Comparison of ENCODE assay signal across 24 cellular contexts in genomic region chr19:44642375-44642774, GRCh38. TPM values are rescaled to one million over a fixed set of nuclear protein-coding genes. Genes with fewer than 3 reads are reported as not detected.
"Had no signal": no experiment of that assay in that cellular context is flagged by ENCODE, and none has a peak within 500 bp of the region (broad histone marks: within the 10 kb centered on the region; RNA-seq: fewer than 3 reads in every experiment).

No MANE protein-coding gene starts in this region.

- H3K4me3 Mint-ChIP-seq: activated B cell treated with CpG ODN at 0.5 μM for 24 hours; activated naive CD4-positive, alpha-beta T cell treated with anti-CD3 and anti-CD28 coated beads, Interleukin-2, amount 10 ng/mL, durations not matched to agents 7 days and 5 days; activated T-helper 17 cell treated with anti-CD3 and anti-CD28 coated beads, Interleukin-2, amount 50 U/mL, for 72 hours; central memory CD8-positive, alpha-beta T cell; T-helper 1 cell treated with Interleukin-12 subunit alpha and Interleukin-12 subunit beta and Interleukin-4 antibody, amounts not matched to agents 30 μg/mL and 1 μg/mL, for 36 hours had no signal

- H3K9ac ChIP-seq: neural progenitor cell had no signal

- DNase-seq: activated B cell treated with CpG ODN at 0.5 μM for 24 hours; activated CD4-positive, alpha-beta T cell treated with anti-CD3 and anti-CD28 coated beads for 4 hours; activated CD8-positive, alpha-beta memory T cell treated with anti-CD3 and anti-CD28 coated beads for 24 hours; activated CD8-positive, alpha-beta memory T cell treated with anti-CD3 and anti-CD28 coated beads, Interleukin-2, amount 50 U/mL, for 48 hours; activated naive CD4-positive, alpha-beta T cell treated with anti-CD3 and anti-CD28 coated beads, Interleukin-2, amount 10 ng/mL, durations not matched to agents 7 days and 5 days; aorta; kidney; stimulated activated CD4-positive, alpha-beta T cell treated with anti-CD3 and anti-CD28 coated beads, Interleukin-2, amount 100 ng/mL, for 24 hours; stimulated activated naive CD4-positive, alpha-beta T cell treated with Interleukin-2 at 50 U/mL for 16 hours; thyroid gland had no signal

- H2AFZ ChIP-seq: neural progenitor cell had no signal

- H3K4me1 ChIP-seq: neural progenitor cell, prostate gland had no signal

- H3K27me3 ChIP-seq: right atrium auricular region, thyroid gland had no signal

- H3K9me3 ChIP-seq: prostate gland, right atrium auricular region, thyroid gland had no signal

- H3K4me3 ChIP-seq: coronary artery, neural progenitor cell, right atrium auricular region, thyroid gland had no signal

- H3K27ac Mint-ChIP-seq: activated B cell treated with CpG ODN at 0.5 μM for 24 hours; activated naive CD4-positive, alpha-beta T cell treated with anti-CD3 and anti-CD28 coated beads, Interleukin-2, amount 10 ng/mL, durations not matched to agents 7 days and 5 days; activated T-helper 17 cell treated with anti-CD3 and anti-CD28 coated beads, Interleukin-2, amount 50 U/mL, for 72 hours; neural progenitor cell; T-helper 1 cell treated with Interleukin-12 subunit alpha and Interleukin-12 subunit beta and Interleukin-4 antibody, amounts not matched to agents 30 μg/mL and 1 μg/mL, for 36 hours had no signal

- H3K36me3 Mint-ChIP-seq: activated naive CD4-positive, alpha-beta T cell treated with anti-CD3 and anti-CD28 coated beads, Interleukin-2, amount 10 ng/mL, durations not matched to agents 7 days and 5 days; neural progenitor cell had no signal

- H3K4me2 ChIP-seq: neural progenitor cell had no signal

- H3K27ac ChIP-seq: coronary artery, neural progenitor cell, prostate gland, right atrium auricular region, thyroid gland had no signal

- H3K9me3 Mint-ChIP-seq: activated B cell treated with CpG ODN at 0.5 μM for 24 hours; activated naive CD4-positive, alpha-beta T cell treated with anti-CD3 and anti-CD28 coated beads, Interleukin-2, amount 10 ng/mL, durations not matched to agents 7 days and 5 days; activated T-helper 17 cell treated with anti-CD3 and anti-CD28 coated beads, Interleukin-2, amount 50 U/mL, for 72 hours; central memory CD8-positive, alpha-beta T cell; neural progenitor cell; T-helper 1 cell treated with Interleukin-12 subunit alpha and Interleukin-12 subunit beta and Interleukin-4 antibody, amounts not matched to agents 30 μg/mL and 1 μg/mL, for 36 hours had no signal

- ATAC-seq: activated T-helper 17 cell treated with anti-CD3 and anti-CD28 coated beads, Interleukin-2, amount 50 U/mL, for 72 hours; left lobe of liver had no signal

- H3K4me1 Mint-ChIP-seq: activated T-helper 17 cell treated with anti-CD3 and anti-CD28 coated beads, Interleukin-2, amount 50 U/mL, for 72 hours; central memory CD8-positive, alpha-beta T cell; neural progenitor cell had no signal

- H3K36me3 ChIP-seq: neural progenitor cell, prostate gland, thyroid gland had no signal

RNA-seq across cellular contexts. Expression of gene PVR, which starts 1.3 kb away (rescaled TPM):
- total RNA-seq: activated B cell treated with CpG ODN at 0.5 μM for 24 hours had no signal

RNA-seq across cellular contexts. Expression of gene CEACAM19, which starts 28.9 kb away (rescaled TPM):
- total RNA-seq: activated B cell treated with CpG ODN at 0.5 μM for 24 hours had no signal

RNA-seq across cellular contexts. Expression of gene IGSF23, which starts 29.0 kb away (rescaled TPM):
- total RNA-seq: activated B cell treated with CpG ODN at 0.5 μM for 24 hours; activated T-helper 17 cell treated with anti-CD3 and anti-CD28 coated beads, Interleukin-2, amount 50 U/mL, for 72 hours; aorta; frontal cortex; kidney; lung microvascular endothelial cell; osteoblast; prostate gland; right atrium auricular region; subcutaneous adipose tissue; thyroid gland; urinary bladder had no signal
- polyA plus RNA-seq: esophagus, urinary bladder had no signal

RNA-seq across cellular contexts. Expression of gene CEACAM16, which starts 56.6 kb away (rescaled TPM):
- total RNA-seq: activated B cell treated with CpG ODN at 0.5 μM for 24 hours; activated T-helper 17 cell treated with anti-CD3 and anti-CD28 coated beads, Interleukin-2, amount 50 U/mL, for 72 hours; frontal cortex; kidney; left lobe of liver; osteoblast; prostate gland; right atrium auricular region; subcutaneous adipose tissue; urinary bladder had no signal
- polyA plus RNA-seq: aorta, urinary bladder had no signal
